In the genomic region with DNA sequence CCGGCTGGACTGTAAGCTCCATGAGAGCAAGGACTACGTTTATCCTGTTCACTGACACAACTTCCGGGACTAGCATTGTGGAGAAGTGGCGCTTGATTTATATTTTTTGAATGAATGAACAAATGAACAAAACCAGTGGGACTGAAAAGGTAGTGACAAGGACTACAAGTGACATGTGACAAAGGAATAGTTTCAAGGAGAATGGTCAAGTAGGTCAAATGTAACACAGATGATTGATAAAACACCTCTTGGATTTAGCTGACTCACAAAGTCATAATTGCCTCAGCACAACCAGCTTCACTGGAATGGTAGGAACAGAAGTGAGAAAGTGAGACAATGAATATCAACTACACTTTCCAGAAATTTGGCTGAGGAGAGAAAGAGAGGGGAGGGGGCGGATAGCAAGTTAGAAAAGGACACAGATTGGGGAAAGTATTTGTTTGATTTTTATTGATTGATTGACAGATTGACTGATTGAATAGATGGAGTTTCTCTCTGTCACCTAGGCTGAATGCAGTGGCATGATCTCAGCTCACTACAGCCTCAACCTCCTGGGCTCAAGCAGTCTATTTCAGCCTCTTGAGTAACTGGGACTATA, we compare ENCODE assay signal across 21 cellular contexts. TPM values are rescaled to one million over a fixed set of nuclear protein-coding genes. Genes with fewer than 3 reads are reported as not detected.
A peak's percentile ranks its signal among the peaks of the same experiment; 100 is the strongest.
DNase-seq lines count a peak whose midpoint lies in the region; ATAC-seq and TF ChIP-seq lines count a peak whose summit lies in the region.
"Had no signal": no experiment of that assay in that cellular context is flagged by ENCODE, and none has a peak within 500 bp of the region (broad histone marks: within the 10 kb centered on the region; RNA-seq: fewer than 3 reads in every experiment).

No MANE protein-coding gene starts in this region.

- H3K27ac Mint-ChIP-seq in central memory CD8-positive, alpha-beta T cell (ENCODE audit: low read depth): peak overlapping the region; percentile 7
- H3K27ac Mint-ChIP-seq in Caco-2 (ENCODE audit: unreplicated experiment) (no peak overlapping the region), endodermal cell (no peak overlapping the region)

- ATAC-seq in central memory CD8-positive, alpha-beta T cell (replicated peaks; ENCODE audit: extremely low read depth, poor library complexity, severe bottlenecking): no peak
- ATAC-seq: activated CD4-positive, alpha-beta T cell treated with anti-CD3 and anti-CD28 coated beads for 36 hours; left ventricle myocardium superior; stimulated activated naive CD8-positive, alpha-beta T cell treated with anti-CD3 and anti-CD28 coated beads, Interleukin-15, Interleukin-2, amounts not matched to agents 100 U/mL and 50 U/mL, for 24 hours had no signal

- peaks cover 43% of the 10 kb centered on the region for H3K4me1 Mint-ChIP-seq in central memory CD8-positive, alpha-beta T cell
- peaks cover 22% of the 10 kb centered on the region for H3K4me1 Mint-ChIP-seq in Caco-2 (ENCODE audit: low read depth, unreplicated experiment)
- H3K4me1 Mint-ChIP-seq in endodermal cell: peaks cover 22% of the 10 kb centered on the region
- H3K4me1 Mint-ChIP-seq: H9 had no signal

- no peak overlapping the region for H3K27ac ChIP-seq in HEK293 (ENCODE audit: extremely low read depth, low read depth, low read length)
- no peak overlapping the region for H3K27ac ChIP-seq in endodermal cell (ENCODE audit: low read depth, low read length)
- H3K27ac ChIP-seq: right lobe of liver had no signal

- BruUV-seq in Caco-2 (replicated peaks; lab: Mats Ljungman, UMichigan): no TSS peak

- CTCF ChIA-PET in HEK293 (lab: Yijun Ruan, JAX): interaction anchor here (1.0 kb wide), 1 partner anchor 14 kb away, joined by 5 read pairs; the partner anchor contains the start of gene MTF1
- CTCF ChIA-PET in Caco-2 (lab: Charles Lee): no interaction called here

- H3K9me3 Mint-ChIP-seq in central memory CD8-positive, alpha-beta T cell: no peaks in the 10 kb centered on the region
- H3K9me3 Mint-ChIP-seq in Caco-2 (ENCODE audit: unreplicated experiment) (no peaks in the 10 kb centered on the region), endodermal cell (no peaks in the 10 kb centered on the region)
- H3K9me3 Mint-ChIP-seq: H9 had no signal

- H3K4me1 ChIP-seq in HEK293 (ENCODE audit: control insufficient read depth, insufficient read depth, low read length) (no peaks in the 10 kb centered on the region), Caco-2 (no peaks in the 10 kb centered on the region), endodermal cell (ENCODE audit: control insufficient read depth, insufficient read depth, low read length) (peaks cover 8% of the 10 kb centered on the region)

- intact Hi-C loops in Caco-2 (cut with micrococcal nuclease; ENCODE audit: unreplicated experiment): no loop called here

- 96 to 97% methylated on average over 5 of the region's 5 CpGs for WGBS in endodermal cell (ENCODE audit: insufficient coverage in 1 of 2, insufficient read length in 1 of 2), 2 experiments

- no peak for TF ChIP-seq CTCF in HEK293 (tag by site-specific recombination; IDR thresholded peaks at IDR 0.05)
- TF ChIP-seq CTCF in Caco-2 (IDR thresholded peaks at IDR 0.05; ENCODE audit: insufficient read depth in 1 of 2, low read depth in 1 of 2, low read length in 1 of 2, severe bottlenecking in 1 of 2, unreplicated experiment in 1 of 2): no peak
- no peak for TF ChIP-seq CTCF in endodermal cell (conservative IDR thresholded peaks at IDR 0.05)

- H3K36me3 ChIP-seq in HEK293 (ENCODE audit: control insufficient read depth in 2 of 2, insufficient read depth in 1 of 2, low read length in 2 of 2) (peaks cover 4 to 51% of the 10 kb centered on the region in 2 experiments; a peak in 2 of 3 replicates), Caco-2 (ENCODE audit: control insufficient read depth, insufficient read depth, low read length) (no peaks in the 10 kb centered on the region), endodermal cell (ENCODE audit: control insufficient read depth, insufficient read depth, low read length) (no peaks in the 10 kb centered on the region)

- no peaks in the 10 kb centered on the region for H3K27me3 ChIP-seq in Caco-2 (replicated peaks; ENCODE audit: control insufficient read depth, insufficient read depth, low read length)
- no peaks in the 10 kb centered on the region for H3K27me3 ChIP-seq in endodermal cell (ENCODE audit: control insufficient read depth, insufficient read depth, low read length, poor library complexity, severe bottlenecking)
- H3K27me3 ChIP-seq: right lobe of liver had no signal

- peaks cover 9% of the 10 kb centered on the region for H3K36me3 Mint-ChIP-seq in central memory CD8-positive, alpha-beta T cell (ENCODE audit: insufficient read depth)
- H3K36me3 Mint-ChIP-seq in Caco-2 (ENCODE audit: insufficient read depth, unreplicated experiment): peaks cover 6% of the 10 kb centered on the region
- peaks cover 15% of the 10 kb centered on the region for H3K36me3 Mint-ChIP-seq in endodermal cell (ENCODE audit: low read depth)

- no peak overlapping the region for H3K4me3 Mint-ChIP-seq in central memory CD8-positive, alpha-beta T cell
- H3K4me3 Mint-ChIP-seq in Caco-2 (ENCODE audit: unreplicated experiment) (no peak overlapping the region), endodermal cell (no peak overlapping the region)
- H3K4me3 Mint-ChIP-seq: activated CD4-positive, alpha-beta T cell treated with anti-CD3 and anti-CD28 coated beads for 36 hours; H9 had no signal

- H3K4me3 ChIP-seq in HEK293 (ENCODE audit: low read depth, low read length): no peak overlapping the region
- H3K4me3 ChIP-seq in Caco-2 (ENCODE audit: low read depth, low read length): no peak overlapping the region
- H3K4me3 ChIP-seq in endodermal cell (ENCODE audit: low read length): no peak overlapping the region
- H3K4me3 ChIP-seq: right lobe of liver had no signal

- no peaks in the 10 kb centered on the region for H3K27me3 Mint-ChIP-seq in central memory CD8-positive, alpha-beta T cell
- H3K27me3 Mint-ChIP-seq in Caco-2 (ENCODE audit: insufficient read depth, unreplicated experiment): no peaks in the 10 kb centered on the region
- no peaks in the 10 kb centered on the region for H3K27me3 Mint-ChIP-seq in endodermal cell (ENCODE audit: insufficient read depth)
- H3K27me3 Mint-ChIP-seq: activated CD4-positive, alpha-beta T cell treated with anti-CD3 and anti-CD28 coated beads for 36 hours had no signal

- no peaks in the 10 kb centered on the region for H3K9me3 ChIP-seq in HEK293 (ENCODE audit: control insufficient read depth, insufficient read depth, low read depth, low read length)
- no peaks in the 10 kb centered on the region for H3K9me3 ChIP-seq in Caco-2
- no peaks in the 10 kb centered on the region for H3K9me3 ChIP-seq in endodermal cell (ENCODE audit: control insufficient read depth, low read length)
- H3K9me3 ChIP-seq: right lobe of liver had no signal

- POLR2A ChIA-PET in HEK293 (lab: Yijun Ruan, JAX) (interaction anchor here (0.8 kb wide), 1 partner anchor 14 kb away, joined by 3 read pairs; the partner anchor contains the start of gene MTF1), Caco-2 (lab: Charles Lee) (interaction anchor here (0.9 kb wide), 1 partner anchor 15 kb away, joined by 3 read pairs; no protein-coding TSS in a partner anchor)

- H3K9ac ChIP-seq in endodermal cell (ENCODE audit: extremely low read depth, low read length, poor library complexity, severe bottlenecking): no peak overlapping the region

- DNase-seq in SIG-M5 treated with dmso at 0.1 percent for 504 hours (lab: John Stamatoyannopoulos, UW; ENCODE audit: unreplicated experiment) (peak; percentile 52), SIG-M5 (lab: John Stamatoyannopoulos, UW) (no peak), renal cortical epithelial cell (ENCODE audit: low read depth) (peak; percentile 44), Caco-2 (no peak), germinal center (ENCODE audit: low spot score) (no peak), endodermal cell (no peak)
- DNase-seq in central memory CD8-positive, alpha-beta T cell (ENCODE audit: low spot score in 2 of 2): no peak
- DNase-seq: 8988T; activated CD4-positive, alpha-beta T cell treated with anti-CD3 and anti-CD28 coated beads for 36 hours; activated gamma-delta T cell treated with Interleukin-2 at 50 U/mL for 16 hours; C1 segment of cervical spinal cord; DMS53; H9; head of caudate nucleus; left ventricle myocardium superior; NCI-H1930; NK-92 treated with Interleukin-12 subunit alpha and Interleukin-12 subunit beta, amount 100 ng/mL, for 24 hours; right lobe of liver; RPMI8226; stimulated activated naive CD8-positive, alpha-beta T cell treated with anti-CD3 and anti-CD28 coated beads, Interleukin-15, Interleukin-2, amounts not matched to agents 100 U/mL and 50 U/mL, for 24 hours had no signal

TF ChIP-seq in HEK293, 187 proteins besides CTCF, POLR2A, EP300 and RAD21:
- TF ChIP-seq PRDM1 (tag by site-specific recombination; IDR thresholded peaks at IDR 0.05): peak; percentile 60
- TF ChIP-seq, protein P1, sequence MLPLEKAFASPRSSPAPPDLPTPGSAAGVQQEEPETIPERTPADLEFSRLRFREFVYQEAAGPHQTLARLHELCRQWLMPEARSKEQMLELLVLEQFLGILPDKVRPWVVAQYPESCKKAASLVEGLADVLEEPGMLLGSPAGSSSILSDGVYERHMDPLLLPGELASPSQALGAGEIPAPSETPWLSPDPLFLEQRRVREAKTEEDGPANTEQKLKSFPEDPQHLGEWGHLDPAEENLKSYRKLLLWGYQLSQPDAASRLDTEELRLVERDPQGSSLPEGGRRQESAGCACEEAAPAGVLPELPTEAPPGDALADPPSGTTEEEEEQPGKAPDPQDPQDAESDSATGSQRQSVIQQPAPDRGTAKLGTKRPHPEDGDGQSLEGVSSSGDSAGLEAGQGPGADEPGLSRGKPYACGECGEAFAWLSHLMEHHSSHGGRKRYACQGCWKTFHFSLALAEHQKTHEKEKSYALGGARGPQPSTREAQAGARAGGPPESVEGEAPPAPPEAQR (tag by site-specific recombination; IDR thresholded peaks at IDR 0.05): no peak

RNA-seq across cellular contexts. Expression of gene MTF1, which starts 14.2 kb away (rescaled TPM):
- 2.6 and 9.1 TPM in 2 replicates for total RNA-seq in renal cortical epithelial cell
- 6.4 and 8.4 TPM in 2 replicates for total RNA-seq in Caco-2 (2022)
- 10 to 100 TPM; 16.6 to 17.1 TPM for total RNA-seq in endodermal cell
- polyA plus RNA-seq in endodermal cell (2013, experiment 1 of 2): 5.7 TPM
- polyA plus RNA-seq in endodermal cell (2013, experiment 2 of 2): 5.3 TPM

RNA-seq across cellular contexts. Expression of gene YRDC, which starts 37.1 kb away (rescaled TPM):
- total RNA-seq in renal cortical epithelial cell: 12.2 and 31.3 TPM in 2 replicates
- total RNA-seq in Caco-2 (2022): 10.3 and 10.7 TPM in 2 replicates
- 10 to 100 TPM; 21.0 to 21.1 TPM for total RNA-seq in endodermal cell
- 18.1 TPM for polyA plus RNA-seq in endodermal cell (2013, experiment 1 of 2)
- 17.8 TPM for polyA plus RNA-seq in endodermal cell (2013, experiment 2 of 2)

RNA-seq across cellular contexts. Expression of gene C1orf122, which starts 37.6 kb away (rescaled TPM):
- 29.6 and 51.9 TPM in 2 replicates for total RNA-seq in renal cortical epithelial cell
- 37.7 and 41.0 TPM in 2 replicates for total RNA-seq in Caco-2 (2022)
- total RNA-seq in endodermal cell: 10 to 100 TPM; 57.3 to 60.8 TPM
- polyA plus RNA-seq in endodermal cell (2013, experiment 1 of 2): 44.1 TPM
- 40.7 TPM for polyA plus RNA-seq in endodermal cell (2013, experiment 2 of 2)

RNA-seq across cellular contexts. Expression of gene MANEAL, which starts 51.5 kb away (rescaled TPM):
- total RNA-seq in renal cortical epithelial cell: 2.1 and 4.3 TPM in 2 replicates
- 24.8 and 25.9 TPM in 2 replicates for total RNA-seq in Caco-2 (2022)
- 1 to 10 TPM; 7.0 to 9.6 TPM for total RNA-seq in endodermal cell
- 5.9 TPM for polyA plus RNA-seq in endodermal cell (2013, experiment 1 of 2)
- polyA plus RNA-seq in endodermal cell (2013, experiment 2 of 2): 5.0 TPM

Comparison
In these comparisons a context has a peak if more than half of its experiments do, and no peak if none do; other contexts are left out.
1. DNase-seq: peak in SIG-M5 treated with dmso at 0.1 percent for 504 hours (single experiment) and renal cortical epithelial cell (single experiment); none in SIG-M5 (single experiment), central memory CD8-positive, alpha-beta T cell (0 of 2), Caco-2 (0 of 2), germinal center (single experiment) and endodermal cell (single experiment).